Comparison of ENCODE assay signal across 1 cellular context in genomic region chr20:50343125-50343489, GRCh38.
TF ChIP-seq lines count a peak whose summit lies in the region.

No MANE protein-coding gene starts in this region.

TF ChIP-seq in IMR-90, 13 proteins besides CTCF, POLR2A, EP300 and RAD21 (continued from another document):
- no peak for TF ChIP-seq MAZ (IDR thresholded peaks at IDR 0.05; ENCODE audit: borderline replicate concordance, low read depth, low read length)
